14 cellular contexts compared by ENCODE assay signal in genomic region chr15:73799466-73799865, GRCh38. TPM values are rescaled to one million over a fixed set of nuclear protein-coding genes. Genes with fewer than 3 reads are reported as not detected.
DNase-seq lines count a peak whose midpoint lies in the region; ATAC-seq, FAIRE-seq and TF ChIP-seq lines count a peak whose summit lies in the region.
"Had no signal": no experiment of that assay in that cellular context is flagged by ENCODE, and none has a peak within 500 bp of the region (broad histone marks: within the 10 kb centered on the region; RNA-seq: fewer than 3 reads in every experiment).

No MANE protein-coding gene starts in this region.

- FAIRE-seq in GM19239 (lab: Jason Lieb, UNC), result no peak

- no peaks in the 10 kb centered on the region for H3K27me3 ChIP-seq in prostate gland (replicated peaks; ENCODE audit: insufficient read depth)
- H3K27me3 ChIP-seq: esophagus squamous epithelium had no signal

- no peaks in the 10 kb centered on the region for H3K36me3 ChIP-seq in prostate gland
- H3K36me3 ChIP-seq: esophagus squamous epithelium had no signal

- TF ChIP-seq CTCF in AG10803 (conservative IDR thresholded peaks at IDR 0.05; ENCODE audit: low read length) (no peak), prostate gland (IDR thresholded peaks at IDR 0.05) (no peak)

- intact Hi-C loops in prostate gland (cut with DNase I), result no loop called here

- H3K9me3 ChIP-seq in prostate gland, result no peaks in the 10 kb centered on the region
- H3K9me3 ChIP-seq: esophagus squamous epithelium had no signal

- DNase-seq in AG10803 (ENCODE audit: low read depth), result peak; percentile 61
- peak; percentile 66 for DNase-seq in HT-29 (ENCODE audit: low spot score)
- DNase-seq in amniotic epithelial cell (ENCODE audit: low read depth), result peak; percentile 64
- DNase-seq in iris pigment epithelial cell (ENCODE audit: low read depth), result peak; percentile 43
- no peak for DNase-seq in germinal center (ENCODE audit: low spot score)
- DNase-seq in prostate gland (ENCODE audit: low spot score), result no peak
- no peak for DNase-seq in GM19239 (ENCODE audit: insufficient read length, low spot score)
- DNase-seq: activated CD8-positive, alpha-beta memory T cell treated with anti-CD3 and anti-CD28 coated beads for 24 hours; COR-L47; esophagus squamous epithelium; hippocampal formation; NCI-H1694 treated with DMSO at 0.1 percent for 48 hours; NCI-H524 had no signal

- no peak for TF ChIP-seq POLR2A in prostate gland (IDR thresholded peaks at IDR 0.05)

- ATAC-seq in GM19351 (IDR thresholded peaks at IDR 0.05; ENCODE audit: unreplicated experiment), result no peak

- H3K4me1 ChIP-seq in prostate gland (replicated peaks), result peaks cover 6% of the 10 kb centered on the region

- WGBS in prostate gland, result 65% methylated on average over 4 of the region's 4 CpGs

- H3K27ac ChIP-seq in prostate gland, result no peak overlapping the region
- H3K27ac ChIP-seq: esophagus squamous epithelium had no signal

- H3K4me3 ChIP-seq in AG10803 (ENCODE audit: low read length) (no peak overlapping the region), prostate gland (no peak overlapping the region)
- H3K4me3 ChIP-seq: esophagus squamous epithelium had no signal

RNA-seq across cellular contexts. Expression of gene INSYN1, which starts 46.3 kb away (rescaled TPM):
- not detected in 2 replicates for total RNA-seq in HT-29 (2014; rRNA removed; shearing (Covaris generic))
- total RNA-seq in prostate gland, result 10 to 100 TPM; 17.3 to 26.0 TPM

Comparison
In these comparisons a context has a peak if more than half of its experiments do, and no peak if none do; other contexts are left out.
1. DNase-seq: peak in AG10803 (single experiment), HT-29 (single experiment), amniotic epithelial cell (single experiment) and iris pigment epithelial cell (single experiment); none in germinal center (single experiment), prostate gland (single experiment) and GM19239 (single experiment).
2. RNA of gene INSYN1, which starts 46.3 kb away (total RNA-seq): 17.3 to 26.0 TPM in prostate gland; not detected in HT-29; every median in the first group is over 10 times any median in the second.